ENCODE assay signal across 1 cellular context in genomic region chr17:74390680-74391653, GRCh38.
TF ChIP-seq lines count a peak whose summit lies in the region.

No MANE protein-coding gene starts in this region.

TF ChIP-seq in SK-N-SH treated with all-trans-retinoic acid at 6 μM for 48 hours, 23 proteins besides CTCF, POLR2A, EP300 and RAD21 (continued from another document):
- TF ChIP-seq TSHZ2 (CRISPR knock-in tag; IDR thresholded peaks at IDR 0.05): peak; percentile 89
- no peak for TF ChIP-seq ARNTL (CRISPR knock-in tag; IDR thresholded peaks at IDR 0.05; ENCODE audit: borderline replicate concordance, low read depth)
- TF ChIP-seq ESRRG (CRISPR knock-in tag; IDR thresholded peaks at IDR 0.05): peak; percentile 59; the same call in 1 of the 2 replicates
- TF ChIP-seq ISL1 (CRISPR knock-in tag; IDR thresholded peaks at IDR 0.05): peak; percentile 69
